8 cellular contexts compared by ENCODE assay signal in the genomic region with DNA sequence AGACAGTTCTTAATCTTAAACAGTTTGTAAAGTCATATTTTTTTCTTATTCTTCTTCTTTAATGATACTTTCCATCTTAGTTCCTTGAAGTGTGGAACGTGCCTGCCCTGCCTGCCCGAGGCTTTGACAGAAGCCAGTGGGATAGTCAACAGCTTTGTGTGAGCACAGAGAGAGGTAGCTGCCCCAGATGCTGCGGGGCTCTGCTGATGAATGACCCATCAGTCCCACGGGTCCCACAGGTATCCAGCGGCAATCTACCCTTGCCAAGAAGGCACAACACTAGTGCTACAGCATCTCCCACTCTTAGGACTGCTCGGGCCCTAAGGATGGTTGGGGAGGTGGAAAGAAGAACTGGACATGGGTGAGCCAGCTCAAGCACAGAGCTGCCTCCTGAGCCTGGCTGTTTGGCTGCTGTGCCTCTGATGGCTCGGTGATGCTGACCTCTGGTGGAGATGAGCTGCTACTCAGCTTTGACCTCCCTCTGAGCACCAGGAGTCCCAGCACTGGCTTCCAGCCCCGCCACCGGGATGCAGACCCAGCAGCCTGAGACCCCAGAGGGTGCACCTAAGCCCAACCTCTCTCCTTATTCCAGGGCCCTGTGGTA. TPM values are rescaled to one million over a fixed set of nuclear protein-coding genes. Genes with fewer than 3 reads are reported as not detected.
DNase-seq lines count a peak whose midpoint lies in the region; ATAC-seq, FAIRE-seq and TF ChIP-seq lines count a peak whose summit lies in the region.

No MANE protein-coding gene starts in this region.

- CTCF ChIA-PET in A673 (lab: Charles Lee): interaction anchor here (0.8 to 2.9 kb wide), 10 partner anchors 8 to 408 kb away, joined by 3 to 90 read pairs (median 7); no protein-coding TSS in a partner anchor

- POLR2A ChIA-PET in A673 (lab: Charles Lee; ENCODE audit: low non-redundant PET): interaction anchor here (0.6 kb wide), 1 partner anchor 54 kb away, joined by 5 read pairs; no protein-coding TSS in a partner anchor

- DNase-seq in A673 (ENCODE audit: low spot score) (peak; percentile 71), GM12892 (ENCODE audit: insufficient read length) (no peak), NCI-H226 (peak; percentile 53), heart left ventricle (peak; percentile 71 to 81 (median 80)), psoas muscle (peak; percentile 59 to 83), GOT3 (lab: John Stamatoyannopoulos, UW) (no peak)

- BruUV-seq in A673 (replicated peaks; lab: Mats Ljungman, UMichigan): no TSS peak

- no peak overlapping the region for H3K27ac Mint-ChIP-seq in activated T-helper 17 cell treated with anti-CD3 and anti-CD28 coated beads, Interleukin-2, amount 50 U/mL, for 72 hours

- TF ChIP-seq CTCF in A673 (conservative IDR thresholded peaks at IDR 0.05; ENCODE audit: low read depth, low read length): peak; percentile 58
- TF ChIP-seq CTCF in heart left ventricle (IDR thresholded peaks at IDR 0.05): peak; percentile 46 to 81 (median 70)
- peak; percentile 59 for TF ChIP-seq CTCF in psoas muscle (IDR thresholded peaks at IDR 0.05)

- H3K4me1 ChIP-seq in A673 (ENCODE audit: insufficient read depth, low read length, poor library complexity, severe bottlenecking) (no peaks in the 10 kb centered on the region), heart left ventricle (peaks cover 0 to 33% (median 13%) of the 10 kb centered on the region in 12 donors), psoas muscle (peaks cover 14% of the 10 kb centered on the region)

- H3K9me3 Mint-ChIP-seq in activated T-helper 17 cell treated with anti-CD3 and anti-CD28 coated beads, Interleukin-2, amount 50 U/mL, for 72 hours: no peaks in the 10 kb centered on the region

- H3K27me3 Mint-ChIP-seq in activated T-helper 17 cell treated with anti-CD3 and anti-CD28 coated beads, Interleukin-2, amount 50 U/mL, for 72 hours: peaks cover 31% of the 10 kb centered on the region

- H3K27me3 ChIP-seq in A673 (replicated peaks; ENCODE audit: insufficient read depth, low read depth, low read length, poor library complexity) (no peaks in the 10 kb centered on the region), heart left ventricle (peaks cover 0 to 4% (median 0%) of the 10 kb centered on the region in 9 donors), psoas muscle (ENCODE audit: insufficient read depth in 3 of 3, low read length in 2 of 3) (peaks cover 0 to 6% (median 2%) of the 10 kb centered on the region in 3 donors)

- no peaks in the 10 kb centered on the region for H3K36me3 Mint-ChIP-seq in activated T-helper 17 cell treated with anti-CD3 and anti-CD28 coated beads, Interleukin-2, amount 50 U/mL, for 72 hours (ENCODE audit: low read depth)

- TF ChIP-seq POLR2A in GM12892 (IDR thresholded peaks at IDR 0.05; ENCODE audit: low read depth, low read length): no peak
- no peak for TF ChIP-seq POLR2A in heart left ventricle (IDR thresholded peaks at IDR 0.05)

- peak; percentile 80 for FAIRE-seq in GM12892 (lab: Jason Lieb, UNC)

- 18 to 29% (median 20%) methylated on average over 6 to 9 of the region's 9 CpGs for WGBS in heart left ventricle, 4 donors
- 21 to 27% (median 26%) methylated on average over 9 of the region's 9 CpGs for WGBS in psoas muscle, 3 donors

- no peaks in the 10 kb centered on the region for H3K9me3 ChIP-seq in A673 (ENCODE audit: low read depth, low read length, poor library complexity, severe bottlenecking)
- no peaks in the 10 kb centered on the region for H3K9me3 ChIP-seq in heart left ventricle
- no peaks in the 10 kb centered on the region for H3K9me3 ChIP-seq in psoas muscle

- H3K36me3 ChIP-seq in A673 (ENCODE audit: insufficient read depth, low read length, poor library complexity, severe bottlenecking) (no peaks in the 10 kb centered on the region), heart left ventricle (no peaks in the 10 kb centered on the region), psoas muscle (ENCODE audit: insufficient read depth in 1 of 2, low read depth in 1 of 2) (no peaks in the 10 kb centered on the region)

- no peak overlapping the region for H3K4me3 Mint-ChIP-seq in activated T-helper 17 cell treated with anti-CD3 and anti-CD28 coated beads, Interleukin-2, amount 50 U/mL, for 72 hours

- peaks cover 4% of the 10 kb centered on the region for H3K4me1 Mint-ChIP-seq in activated T-helper 17 cell treated with anti-CD3 and anti-CD28 coated beads, Interleukin-2, amount 50 U/mL, for 72 hours

- intact Hi-C loops in A673 (cut with micrococcal nuclease; ENCODE audit: unreplicated experiment): loop anchor here (1.0 kb wide), 4 partner anchors 118 to 408 kb away; no protein-coding TSS in a partner anchor
- intact Hi-C loops in heart left ventricle (cut with DNase I): loop anchor here (1.0 to 5.0 kb wide), 14 partner anchors 28 to 408 kb away; no protein-coding TSS in a partner anchor
- intact Hi-C loops in psoas muscle (cut with DNase I): loop anchor here (2.0 to 10.0 kb wide), 5 partner anchors 118 to 1304 kb away; no protein-coding TSS in a partner anchor

- no peak overlapping the region for H3K27ac ChIP-seq in A673 (ENCODE audit: low read depth, low read length, poor library complexity, severe bottlenecking)
- peak overlapping the region in 8 of 12 donors; percentile 20 to 64 (median 46) for H3K27ac ChIP-seq in heart left ventricle
- H3K27ac ChIP-seq in psoas muscle: peak overlapping the region; percentile 18

- ATAC-seq in HG02970 (IDR thresholded peaks at IDR 0.05; ENCODE audit: low FRiP score, unreplicated experiment): peak; percentile 54
- ATAC-seq in activated T-helper 17 cell treated with anti-CD3 and anti-CD28 coated beads, Interleukin-2, amount 50 U/mL, for 72 hours (replicated peaks): peak; percentile 47
- peak; percentile 86 to 94 (median 90) for ATAC-seq in heart left ventricle
- peak; percentile 60 to 80 (median 68) for ATAC-seq in psoas muscle

- H3K4me3 ChIP-seq in A673 (ENCODE audit: low read depth, low read length, poor library complexity, severe bottlenecking) (no peak overlapping the region), heart left ventricle (peak overlapping the region in 4 of 12 donors; percentile 0 to 24 (median 20)), psoas muscle (no peak overlapping the region)

RNA-seq across cellular contexts. Expression of gene APLNR, which starts 11.8 kb away (rescaled TPM):
- total RNA-seq in A673 (2021) (0.66 and 0.67 TPM in 2 replicates), heart left ventricle (10 to 100 TPM in 4 of 9 donors, 1 to 10 TPM in 5; 5.7 to 63.3 (median 9.9) TPM), psoas muscle (10 to 100 TPM in 1 of 4 donors, 1 to 10 TPM in 3; 3.5 to 17.0 (median 4.4) TPM)
- not detected for polyA plus RNA-seq in GM12892 (2012; ENCODE audit: missing spikeins)
- total RNA-seq in activated T-helper 17 cell treated with anti-CD3 and anti-CD28 coated beads, Interleukin-2, amount 50 U/mL, for 72 hours: not detected
- polyA plus RNA-seq in heart left ventricle (1 to 10 TPM; 1.1 to 8.9 TPM), psoas muscle (1 to 10 TPM in 2 of 3 donors, under 1 TPM in 1; 0.75 to 3.3 (median 2.6) TPM)

Comparison
In these comparisons a context has a peak if more than half of its experiments do, and no peak if none do; other contexts are left out.
1. DNase-seq: peak in A673 (single experiment), NCI-H226 (single experiment), heart left ventricle (5 of 5) and psoas muscle (2 of 2); none in GM12892 (single experiment) and GOT3 (single experiment).
2. Peak in every context shown above with its lines, with median percentiles within 50 percentile points of each other: CTCF ChIP-seq and ATAC-seq.